8 cellular contexts compared by ENCODE assay signal in genomic region chr9:113343732-113344231, GRCh38. TPM values are rescaled to one million over a fixed set of nuclear protein-coding genes. Genes with fewer than 3 reads are reported as not detected.
DNase-seq lines count a peak whose midpoint lies in the region; ATAC-seq and TF ChIP-seq lines count a peak whose summit lies in the region.

No MANE protein-coding gene starts in this region.

- no peaks in the 10 kb centered on the region for H3K9me3 Mint-ChIP-seq in CD14-positive monocyte

- ATAC-seq in esophagus mucosa (peak; percentile 39), GM21367 (IDR thresholded peaks at IDR 0.05; ENCODE audit: unreplicated experiment) (no peak)

- H3K27me3 Mint-ChIP-seq in CD14-positive monocyte (ENCODE audit: low read depth in 3 of 3) = peaks cover 2 to 4% (median 4%) of the 10 kb centered on the region in 3 donors

- TF ChIP-seq CTCF in CD14-positive monocyte (IDR thresholded peaks at IDR 0.05) = no peak

- no peak overlapping the region for H3K4me3 Mint-ChIP-seq in CD14-positive monocyte

- H3K4me1 Mint-ChIP-seq in CD14-positive monocyte = peaks cover 22% of the 10 kb centered on the region

- intact Hi-C loops in CD14-positive monocyte (cut with micrococcal nuclease) = loop anchor here in 1 of 2 donors (10.0 kb wide), 1 partner anchor 61 kb away; the partner anchor contains the start of gene ALAD

- no peaks in the 10 kb centered on the region for H3K36me3 Mint-ChIP-seq in CD14-positive monocyte

- DNase-seq in NOMO-1 treated with DMSO at 0.1 percent for 48 hours (lab: John Stamatoyannopoulos, UW; ENCODE audit: unreplicated experiment) (peak; percentile 9), NOMO-1 (lab: John Stamatoyannopoulos, UW; ENCODE audit: unreplicated experiment in 2 of 2) (no peak), OCI-M1 (lab: John Stamatoyannopoulos, UW) (peak; percentile 93), nucleus accumbens (lab: John Stamatoyannopoulos, UW) (peak in 55 of 56 donors; percentile 21 to 95 (median 83)), CD14-positive monocyte (ENCODE audit: low spot score) (no peak), activated T-cell treated with anti-CD3 and anti-CD28 coated beads for 4 hours (no peak)

- no peak overlapping the region for H3K27ac Mint-ChIP-seq in CD14-positive monocyte

RNA-seq across cellular contexts. Expression of gene WDR31, which starts 3.7 kb away (rescaled TPM):
- 3.7 TPM for total RNA-seq in esophagus mucosa
- polyA plus RNA-seq in CD14-positive monocyte = under 1 TPM in 1 of 2 donors, not detected in 1; 0.11 TPM

RNA-seq across cellular contexts. Expression of gene BSPRY, which starts 5.6 kb away (rescaled TPM):
- 37.6 TPM for total RNA-seq in esophagus mucosa
- polyA plus RNA-seq in CD14-positive monocyte = under 1 TPM in 1 of 2 donors, not detected in 1; 0.16 TPM

RNA-seq across cellular contexts. Expression of gene HDHD3, which starts 33.0 kb away (rescaled TPM):
- total RNA-seq in esophagus mucosa = 41.2 TPM
- polyA plus RNA-seq in CD14-positive monocyte = 1 to 10 TPM; 8.3 to 9.2 TPM

RNA-seq across cellular contexts. Expression of gene RNF183, which starts 40.6 kb away (rescaled TPM):
- 4.2 TPM for total RNA-seq in esophagus mucosa
- not detected for polyA plus RNA-seq in CD14-positive monocyte

RNA-seq across cellular contexts. Expression of gene ALAD, which starts 57.3 kb away (rescaled TPM):
- 55.2 TPM for total RNA-seq in esophagus mucosa
- 10 to 100 TPM; 17.1 to 24.6 TPM for polyA plus RNA-seq in CD14-positive monocyte

Comparison
In these comparisons a context has a peak if more than half of its experiments do, and no peak if none do; other contexts are left out.
1. DNase-seq: peak in NOMO-1 treated with DMSO at 0.1 percent for 48 hours (single experiment), OCI-M1 (single experiment) and nucleus accumbens (55 of 56); none in NOMO-1 (0 of 2), CD14-positive monocyte (single experiment) and activated T-cell treated with anti-CD3 and anti-CD28 coated beads for 4 hours (single experiment).